In the genomic region with DNA sequence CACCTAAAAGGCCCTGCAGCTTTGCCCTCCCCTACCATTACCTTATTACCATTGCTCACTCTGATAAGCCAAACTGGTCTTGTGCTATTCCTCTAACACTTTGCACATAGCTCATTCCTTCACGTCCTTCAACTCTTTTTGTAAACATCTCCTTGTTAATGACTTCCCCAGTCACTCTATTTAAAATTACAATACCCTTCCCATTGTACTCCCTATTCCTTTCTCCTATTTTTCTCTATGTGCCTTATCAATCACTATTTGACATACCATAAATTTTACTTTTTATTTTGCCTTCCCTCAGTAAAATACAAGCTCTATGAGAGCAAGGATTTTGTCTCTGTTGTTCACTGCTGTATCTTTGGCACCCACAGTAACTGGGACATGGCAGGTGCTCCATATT, we compare ENCODE assay signal across 19 cellular contexts. TPM values are rescaled to one million over a fixed set of nuclear protein-coding genes. Genes with fewer than 3 reads are reported as not detected.
DNase-seq lines count a peak whose midpoint lies in the region; ATAC-seq, FAIRE-seq and TF ChIP-seq lines count a peak whose summit lies in the region.
"Had no signal": no experiment of that assay in that cellular context is flagged by ENCODE, and none has a peak within 500 bp of the region (broad histone marks: within the 10 kb centered on the region; RNA-seq: fewer than 3 reads in every experiment).

No MANE protein-coding gene starts in this region.

- H3K9ac ChIP-seq in Loucy (ENCODE audit: low read depth, low read length, poor library complexity, severe bottlenecking) (peak overlapping the region; percentile 6), H1 (replicated peaks in 1 of 4; ENCODE audit: extremely low read depth in 1 of 4, low read depth in 3 of 4, low read length in 3 of 4) (0 out of 7 replicates have a peak overlapping the region, but pooled peaks of 1 of the 4 experiments have one; percentile 13)

- WGBS in H1 (ENCODE audit: extremely low coverage in 1 of 2, insufficient coverage in 1 of 2, insufficient read length in 1 of 2, insufficient replicate concordance in 2 of 2, low coverage in 1 of 2, low lambda C conversion rate in 2 of 2, missing lambda C conversion rate in 1 of 2), 2 experiments = 39% methylated on average over 1 of the region's 1 CpG; no CpG with 5 or more reads in 1 of the 2 experiments

- TF ChIP-seq CTCF in Loucy (conservative IDR thresholded peaks at IDR 0.05; ENCODE audit: low read length) (no peak), H1 (IDR thresholded peaks at IDR 0.05; ENCODE audit: control extremely low read depth in 1 of 3, insufficient read depth in 1 of 3, low read depth in 1 of 3, low read length in 3 of 3) (no peak), nephron progenitor cell (IDR thresholded peaks at IDR 0.05) (no peak)

- no peak overlapping the region for H3K4me3 Mint-ChIP-seq in activated T-cell treated with anti-CD3 and anti-CD28 coated beads, Interleukin-2, amount 50 U/mL, for 72 hours
- no peak overlapping the region for H3K4me3 Mint-ChIP-seq in nephron progenitor cell

- no peaks in the 10 kb centered on the region for H3K27me3 ChIP-seq in Loucy (ENCODE audit: insufficient read depth, low read length, poor library complexity, severe bottlenecking)
- H3K27me3 ChIP-seq in H1 (replicated peaks in 1 of 4; ENCODE audit: control insufficient read depth in 3 of 4, extremely low read depth in 1 of 4, insufficient read depth in 3 of 4, low read length in 3 of 4) = no peaks in the 10 kb centered on the region

- H3K9me2 ChIP-seq in Loucy (replicated peaks; ENCODE audit: low read depth, low read length) = no peaks in the 10 kb centered on the region

- H3K36me3 ChIP-seq in Loucy (ENCODE audit: insufficient read depth, low read length) = peaks cover 17% of the 10 kb centered on the region; the same call in 1 of the 2 replicates
- peaks cover 0 to 23% (median 3%) of the 10 kb centered on the region in 4 experiments; a peak in 5 of 8 replicates for H3K36me3 ChIP-seq in H1 (ENCODE audit: control insufficient read depth in 2 of 4, insufficient read depth in 4 of 4, low read length in 3 of 4)

- H3K27ac Mint-ChIP-seq in activated T-cell treated with anti-CD3 and anti-CD28 coated beads, Interleukin-2, amount 50 U/mL, for 72 hours = peak overlapping the region; percentile 56
- peak overlapping the region; percentile 38 for H3K27ac Mint-ChIP-seq in nephron progenitor cell

- H4K91ac ChIP-seq in H1 (replicated peaks; ENCODE audit: insufficient read length, low read length) = no peak overlapping the region

- peaks cover 35% of the 10 kb centered on the region for H3K4me1 ChIP-seq in Loucy (ENCODE audit: insufficient read depth, low read length, poor library complexity, severe bottlenecking)
- peaks cover 0 to 9% (median 4%) of the 10 kb centered on the region in 4 experiments; a peak in 5 of 7 replicates for H3K4me1 ChIP-seq in H1 (replicated peaks in 1 of 4; ENCODE audit: control insufficient read depth in 3 of 4, insufficient read depth in 4 of 4, low read length in 3 of 4)

- CTCF ChIA-PET in H1 (lab: Charles Lee; ENCODE audit: partially characterized antibody) = interaction anchor here (1.0 to 18.0 kb wide), 5 partner anchors 12 to 218 kb away, joined by 4 to 224 read pairs (median 5); partner anchors contain the start of gene GDF11

- H3K4me1 Mint-ChIP-seq in activated T-cell treated with anti-CD3 and anti-CD28 coated beads, Interleukin-2, amount 50 U/mL, for 72 hours (ENCODE audit: low read depth) = peaks cover 52% of the 10 kb centered on the region
- H3K4me1 Mint-ChIP-seq in nephron progenitor cell = peaks cover 39% of the 10 kb centered on the region

- no peak overlapping the region for H4K5ac ChIP-seq in H1 (ENCODE audit: insufficient read length, low read depth, low read length)

- H3K4me3 ChIP-seq in Loucy (ENCODE audit: low read length, poor library complexity, severe bottlenecking) (peak overlapping the region; percentile 25), H1 (ENCODE audit: extremely low read depth in 1 of 4, insufficient read depth in 2 of 4, low read depth in 3 of 4, low read length in 4 of 4) (no peak overlapping the region)
- H3K4me3 ChIP-seq: A549 had no signal

- DNase-seq in activated T-cell treated with anti-CD3 and anti-CD28 coated beads, Interleukin-2, amount 50 U/mL, for 72 hours = no peak
- DNase-seq in activated T-cell treated with anti-CD3 and anti-CD28 coated beads, Interleukin-2, amount 50 U/mL, for 1 hour = no peak
- DNase-seq in H1 (ENCODE audit: low read depth in 1 of 2, low spot score in 2 of 2) = no peak
- DNase-seq in nephron progenitor cell = no peak
- no peak for DNase-seq in UCSD-AML1 (lab: John Stamatoyannopoulos, UW; ENCODE audit: unreplicated experiment)
- DNase-seq: DMS53, KBM-7, NCI-H1092, NCI-H1694, NCI-H345, NCI-H69, PC-3 had no signal

- peaks cover 5% of the 10 kb centered on the region; the same call in 1 of the 2 replicates for H3K79me1 ChIP-seq in H1 (ENCODE audit: low read depth, low read length)

- H2AFZ ChIP-seq in Loucy (ENCODE audit: low read length) = no peak overlapping the region
- no peak overlapping the region for H2AFZ ChIP-seq in H1 (ENCODE audit: low read length)

- H4K8ac ChIP-seq in H1 (ENCODE audit: extremely low read depth, insufficient read depth, low read length) = no peak overlapping the region

- no peak overlapping the region for H3K56ac ChIP-seq in H1 (replicated peaks; ENCODE audit: insufficient read length, low read depth, low read length)

- peaks cover 81% of the 10 kb centered on the region for H4K20me1 ChIP-seq in Loucy (ENCODE audit: insufficient read depth, low read length, poor library complexity, severe bottlenecking)
- peaks cover 4 to 10% of the 10 kb centered on the region in 2 experiments for H4K20me1 ChIP-seq in H1 (replicated peaks in 1 of 2; ENCODE audit: control insufficient read depth in 1 of 2, insufficient read depth in 2 of 2, low read length in 2 of 2)

- no peak overlapping the region for H2BK20ac ChIP-seq in H1 (ENCODE audit: low read length)

- H3K23me2 ChIP-seq in H1 (ENCODE audit: low read depth, low read length) = peaks cover 2% of the 10 kb centered on the region; the same call in 1 of the 2 replicates

- H2BK12ac ChIP-seq in H1 (ENCODE audit: low read depth, low read length) = no peak overlapping the region

- H3K27me3 Mint-ChIP-seq in activated T-cell treated with anti-CD3 and anti-CD28 coated beads, Interleukin-2, amount 50 U/mL, for 72 hours (ENCODE audit: low read depth) = no peaks in the 10 kb centered on the region
- no peaks in the 10 kb centered on the region for H3K27me3 Mint-ChIP-seq in nephron progenitor cell (ENCODE audit: low read depth, poor library complexity)

- no peak overlapping the region for H3K14ac ChIP-seq in H1 (ENCODE audit: insufficient read length)

- no peak for TF ChIP-seq POLR2A in H1 (IDR thresholded peaks at IDR 0.05; ENCODE audit: control extremely low read depth in 1 of 2, low read depth in 2 of 2, low read length in 2 of 2)

- no peak overlapping the region for H2BK5ac ChIP-seq in H1 (ENCODE audit: low read depth, low read length)

- H3K9me3 ChIP-seq in Loucy (ENCODE audit: insufficient read depth, low read depth, low read length) (no peaks in the 10 kb centered on the region), H1 (ENCODE audit: insufficient read depth in 2 of 2, low read depth in 1 of 2, low read length in 1 of 2) (no peaks in the 10 kb centered on the region)
- H3K9me3 ChIP-seq: A549 had no signal

- no peak for TF ChIP-seq EP300 in H1 (IDR thresholded peaks at IDR 0.05; ENCODE audit: borderline replicate concordance in 1 of 2, low read depth in 2 of 2, low read length in 2 of 2)

- no peak for ATAC-seq in activated T-cell treated with anti-CD3 and anti-CD28 coated beads, Interleukin-2, amount 50 U/mL, for 72 hours (replicated peaks in 1 of 2)
- ATAC-seq in HG03432 (IDR thresholded peaks at IDR 0.05; ENCODE audit: unreplicated experiment) (no peak), HG03159 (IDR thresholded peaks at IDR 0.05; ENCODE audit: unreplicated experiment) (no peak)
- ATAC-seq: A549, PC-3 had no signal

- H3K4me2 ChIP-seq in Loucy (ENCODE audit: low read depth, low read length, poor library complexity, severe bottlenecking) (peak overlapping the region; percentile 75), H1 (ENCODE audit: insufficient read depth in 1 of 2, low read depth in 2 of 2, low read length in 2 of 2) (peak overlapping the region; percentile 16 to 61; a peak in 2 of 4 replicates)
- H3K4me2 ChIP-seq: A549 had no signal

- H3K9me3 Mint-ChIP-seq in activated T-cell treated with anti-CD3 and anti-CD28 coated beads, Interleukin-2, amount 50 U/mL, for 72 hours = no peaks in the 10 kb centered on the region
- no peaks in the 10 kb centered on the region for H3K9me3 Mint-ChIP-seq in nephron progenitor cell

- no peak overlapping the region for H3K18ac ChIP-seq in H1 (ENCODE audit: extremely low read depth, low read length)

- POLR2A ChIA-PET in H1 (lab: Charles Lee; ENCODE audit: partially characterized antibody) = interaction anchor here (0.9 to 14.0 kb wide), 14 partner anchors 10 to 146 kb away, joined by 3 to 133 read pairs (median 3); partner anchors contain the start of genes GDF11, ORMDL2 and SARNP

- FAIRE-seq in H1 (lab: Jason Lieb, UNC) = no peak
- FAIRE-seq: A549, GM18507 had no signal

- H3F3A ChIP-seq in Loucy (ENCODE audit: low read depth) = no peaks in the 10 kb centered on the region

- peaks cover 100% of the 10 kb centered on the region for H3K79me2 ChIP-seq in Loucy (ENCODE audit: insufficient read depth, low read length)
- peaks cover 49 to 99% of the 10 kb centered on the region in 2 experiments for H3K79me2 ChIP-seq in H1 (ENCODE audit: control insufficient read depth in 1 of 2, insufficient read depth in 2 of 2, low read length in 2 of 2)

- no peak overlapping the region for H3K23ac ChIP-seq in H1 (ENCODE audit: insufficient read length)

- no peak overlapping the region for H3K4ac ChIP-seq in H1 (replicated peaks; ENCODE audit: insufficient read length, low read depth, low read length)

- H2AK5ac ChIP-seq in H1 (ENCODE audit: low read depth, low read length) = no peak overlapping the region

- peaks cover 9 to 18% of the 10 kb centered on the region in 2 donors for H3K36me3 Mint-ChIP-seq in activated T-cell treated with anti-CD3 and anti-CD28 coated beads, Interleukin-2, amount 50 U/mL, for 72 hours (ENCODE audit: insufficient read depth in 2 of 2)
- H3K36me3 Mint-ChIP-seq in nephron progenitor cell (ENCODE audit: low read depth) = peaks cover 53% of the 10 kb centered on the region

- H3K27ac ChIP-seq in H1 (ENCODE audit: low read depth, low read length) = no peak overlapping the region
- H3K27ac ChIP-seq: A549, C4-2B, HL-60 had no signal

- no peak overlapping the region for H2BK120ac ChIP-seq in H1 (replicated peaks; ENCODE audit: low read depth, low read length)

- no peak overlapping the region for H2BK15ac ChIP-seq in H1 (ENCODE audit: low read length)

- no peak for TF ChIP-seq RAD21 in H1 (IDR thresholded peaks at IDR 0.05 in 1 of 2, conservative IDR thresholded peaks at IDR 0.05 in 1 of 2; ENCODE audit: low read depth in 2 of 2, low read length in 2 of 2)

RNA-seq across cellular contexts. Expression of gene SARNP, which starts 5.4 kb away (rescaled TPM):
- 100 to 1,000 TPM; 106 to 127 TPM for total RNA-seq in activated T-cell treated with anti-CD3 and anti-CD28 coated beads, Interleukin-2, amount 50 U/mL, for 72 hours
- total RNA-seq in H1 (2021; fragmentation: NEBNext Ultra II Directional; extraction: Animal tissue kit (Norgen Biotek cat#: 25700)) = 114 and 117 TPM in 2 replicates
- 140 and 226 TPM in 2 replicates for polyA plus RNA-seq in H1 (2011; rRNA removed)
- polyA plus RNA-seq in H1 (2011; cell fraction: cytosol; rRNA removed) = 160 TPM
- 50.3 TPM for polyA plus RNA-seq in H1 (2011; cell fraction: nucleus; rRNA removed)
- polyA plus RNA-seq in H1 (2012, experiment 1 of 2) = 129 to 246 TPM (median 145 TPM) in 4 replicates
- 27.3 TPM for polyA plus RNA-seq in H1 (2012, experiment 2 of 2)
- polyA plus RNA-seq in H1 (2013, experiment 1 of 2) = 185 TPM
- 206 TPM for polyA plus RNA-seq in H1 (2013, experiment 2 of 2)
- polyA minus RNA-seq in H1 (2011; rRNA and poly(A)+ RNA removed) = 25.1 and 38.6 TPM in 2 replicates
- 16.7 TPM for polyA minus RNA-seq in H1 (2011; cell fraction: cytosol; rRNA and poly(A)+ RNA removed)
- polyA minus RNA-seq in H1 (2011; cell fraction: nucleus; rRNA and poly(A)+ RNA removed) = 25.4 TPM

RNA-seq across cellular contexts. Expression of gene ORMDL2, which starts 5.8 kb away (rescaled TPM):
- total RNA-seq in activated T-cell treated with anti-CD3 and anti-CD28 coated beads, Interleukin-2, amount 50 U/mL, for 72 hours = 10 to 100 TPM; 29.5 to 33.5 TPM
- 34.1 and 39.0 TPM in 2 replicates for total RNA-seq in H1 (2021; fragmentation: NEBNext Ultra II Directional; extraction: Animal tissue kit (Norgen Biotek cat#: 25700))
- polyA plus RNA-seq in H1 (2011; rRNA removed) = 50.4 and 65.6 TPM in 2 replicates
- polyA plus RNA-seq in H1 (2011; cell fraction: cytosol; rRNA removed) = 26.9 TPM
- 33.3 TPM for polyA plus RNA-seq in H1 (2011; cell fraction: nucleus; rRNA removed)
- 53.7 to 58.3 TPM (median 56.2 TPM) in 4 replicates for polyA plus RNA-seq in H1 (2012, experiment 1 of 2)
- 31.6 TPM for polyA plus RNA-seq in H1 (2012, experiment 2 of 2)
- polyA plus RNA-seq in H1 (2013, experiment 1 of 2) = 77.7 TPM
- polyA plus RNA-seq in H1 (2013, experiment 2 of 2) = 93.6 TPM
- 60.5 and 75.9 TPM in 2 replicates for polyA minus RNA-seq in H1 (2011; rRNA and poly(A)+ RNA removed)
- polyA minus RNA-seq in H1 (2011; cell fraction: cytosol; rRNA and poly(A)+ RNA removed) = 23.1 TPM
- 42.2 TPM for polyA minus RNA-seq in H1 (2011; cell fraction: nucleus; rRNA and poly(A)+ RNA removed)

RNA-seq across cellular contexts. Expression of gene DNAJC14, which starts 17.3 kb away (rescaled TPM):
- 10 to 100 TPM; 24.1 to 24.4 TPM for total RNA-seq in activated T-cell treated with anti-CD3 and anti-CD28 coated beads, Interleukin-2, amount 50 U/mL, for 72 hours
- total RNA-seq in H1 (2021; fragmentation: NEBNext Ultra II Directional; extraction: Animal tissue kit (Norgen Biotek cat#: 25700)) = 32.3 and 34.3 TPM in 2 replicates
- polyA plus RNA-seq in H1 (2011; rRNA removed) = 14.7 and 18.5 TPM in 2 replicates
- polyA plus RNA-seq in H1 (2011; cell fraction: cytosol; rRNA removed) = 13.0 TPM
- 11.6 TPM for polyA plus RNA-seq in H1 (2011; cell fraction: nucleus; rRNA removed)
- polyA plus RNA-seq in H1 (2012, experiment 1 of 2) = 25.1 to 28.7 TPM (median 26.4 TPM) in 4 replicates
- polyA plus RNA-seq in H1 (2012, experiment 2 of 2) = 14.0 TPM
- polyA plus RNA-seq in H1 (2013, experiment 1 of 2) = 18.1 TPM
- polyA plus RNA-seq in H1 (2013, experiment 2 of 2) = 22.4 TPM
- polyA minus RNA-seq in H1 (2011; rRNA and poly(A)+ RNA removed) = 9.6 and 13.2 TPM in 2 replicates
- 7.6 TPM for polyA minus RNA-seq in H1 (2011; cell fraction: cytosol; rRNA and poly(A)+ RNA removed)
- 9.3 TPM for polyA minus RNA-seq in H1 (2011; cell fraction: nucleus; rRNA and poly(A)+ RNA removed)

RNA-seq across cellular contexts. Expression of gene MMP19, which starts 30.6 kb away (rescaled TPM):
- under 1 TPM; 0.41 to 0.81 TPM for total RNA-seq in activated T-cell treated with anti-CD3 and anti-CD28 coated beads, Interleukin-2, amount 50 U/mL, for 72 hours
- 2.6 and 2.7 TPM in 2 replicates for total RNA-seq in H1 (2021; fragmentation: NEBNext Ultra II Directional; extraction: Animal tissue kit (Norgen Biotek cat#: 25700))
- polyA plus RNA-seq in H1 (2011; rRNA removed) = 2.8 and 3.3 TPM in 2 replicates
- 3.1 TPM for polyA plus RNA-seq in H1 (2011; cell fraction: cytosol; rRNA removed)
- polyA plus RNA-seq in H1 (2011; cell fraction: nucleus; rRNA removed) = 7.1 TPM
- 2.7 to 3.2 TPM (median 2.9 TPM) in 4 replicates for polyA plus RNA-seq in H1 (2012, experiment 1 of 2)
- 2.0 TPM for polyA plus RNA-seq in H1 (2012, experiment 2 of 2)
- polyA plus RNA-seq in H1 (2013, experiment 1 of 2) = 2.3 TPM
- polyA plus RNA-seq in H1 (2013, experiment 2 of 2) = 2.1 TPM
- 1.5 and 1.6 TPM in 2 replicates for polyA minus RNA-seq in H1 (2011; rRNA and poly(A)+ RNA removed)
- 2.5 TPM for polyA minus RNA-seq in H1 (2011; cell fraction: cytosol; rRNA and poly(A)+ RNA removed)
- 3.5 TPM for polyA minus RNA-seq in H1 (2011; cell fraction: nucleus; rRNA and poly(A)+ RNA removed)
